29 cellular contexts compared by ENCODE assay signal in the genomic region with DNA sequence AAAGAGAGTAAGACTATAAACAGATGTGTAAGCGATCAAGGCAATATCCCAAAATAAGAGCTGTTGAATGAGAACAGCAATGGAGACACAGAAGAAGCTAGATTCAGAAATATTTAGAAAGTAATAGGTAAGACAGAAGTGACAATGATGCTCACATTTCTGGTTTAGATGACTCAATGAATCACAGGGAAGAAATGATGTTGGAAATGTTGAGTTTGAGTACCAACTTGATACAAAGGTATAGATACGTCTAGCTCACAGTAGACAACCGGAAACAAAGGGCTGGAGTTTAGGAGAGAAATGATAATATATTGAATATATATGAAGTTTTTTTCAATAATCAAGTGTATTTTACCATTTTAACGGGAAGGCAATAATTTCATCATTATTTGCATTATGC.
"Had no signal": no experiment of that assay in that cellular context is flagged by ENCODE, and none has a peak within 500 bp of the region (broad histone marks: within the 10 kb centered on the region; RNA-seq: fewer than 3 reads in every experiment).

No MANE protein-coding gene starts in this region.

- H3K4me3 ChIP-seq: ovary, prostate gland, skin epidermis, stomach, thyroid gland, upper lobe of left lung had no signal

- H3K27me3 Mint-ChIP-seq: activated CD8-positive, alpha-beta memory T cell treated with anti-CD3 and anti-CD28 coated beads, Interleukin-2, amount 10 ng/mL, durations not matched to agents 7 days and 5 days; effector memory CD8-positive, alpha-beta T cell; naive thymus-derived CD4-positive, alpha-beta T cell had no signal

- H3K9me3 Mint-ChIP-seq: effector memory CD8-positive, alpha-beta T cell; naive thymus-derived CD4-positive, alpha-beta T cell; T-helper 1 cell treated with Interleukin-12 subunit alpha and Interleukin-12 subunit beta and Interleukin-4 antibody, amounts not matched to agents 30 μg/mL and 1 μg/mL, for 36 hours had no signal

- FAIRE-seq: astrocyte had no signal

- H3K27ac Mint-ChIP-seq: activated CD8-positive, alpha-beta memory T cell treated with anti-CD3 and anti-CD28 coated beads, Interleukin-2, amount 10 ng/mL, durations not matched to agents 7 days and 5 days; T-helper 1 cell treated with Interleukin-12 subunit alpha and Interleukin-12 subunit beta and Interleukin-4 antibody, amounts not matched to agents 30 μg/mL and 1 μg/mL, for 36 hours had no signal

- H3K4me3 Mint-ChIP-seq: activated CD8-positive, alpha-beta memory T cell treated with anti-CD3 and anti-CD28 coated beads, Interleukin-2, amount 10 ng/mL, durations not matched to agents 7 days and 5 days; effector memory CD8-positive, alpha-beta T cell; T-helper 1 cell treated with Interleukin-12 subunit alpha and Interleukin-12 subunit beta and Interleukin-4 antibody, amounts not matched to agents 30 μg/mL and 1 μg/mL, for 36 hours had no signal

- H3K36me3 ChIP-seq: brain microvascular endothelial cell, ovary, prostate gland, thyroid gland had no signal

- H3K27ac ChIP-seq: brain microvascular endothelial cell, ovary, prostate gland, skin epidermis, stomach, thyroid gland, upper lobe of left lung had no signal

- H3K27me3 ChIP-seq: brain microvascular endothelial cell, ovary, stomach, thyroid gland, upper lobe of left lung had no signal

- DNase-seq: activated CD4-positive, alpha-beta T cell treated with anti-CD3 and anti-CD28 coated beads for 4 hours; activated CD4-positive, alpha-beta T cell treated with anti-CD3 and anti-CD28 coated beads, Interleukin-2, amount 50 U/mL, for 48 hours; activated CD8-positive, alpha-beta memory T cell treated with anti-CD3 and anti-CD28 coated beads, Interleukin-2, amount 10 ng/mL, durations not matched to agents 7 days and 5 days; activated gamma-delta T cell treated with Interleukin-2 at 50 U/mL for 16 hours; amniotic stem cell; brain microvascular endothelial cell; cortex of kidney; effector memory CD8-positive, alpha-beta T cell; erythroblast; foreskin fibroblast; head of caudate nucleus; hippocampal formation; midbrain; naive thymus-derived CD4-positive, alpha-beta T cell; retina; SK-N-SH; stimulated activated CD4-positive, alpha-beta T cell treated with anti-CD3 and anti-CD28 coated beads, Interleukin-12 subunit alpha, Interleukin-12 subunit beta, amount 100 ng/mL, for 4 hours; stimulated activated CD4-positive, alpha-beta T cell treated with anti-CD3 and anti-CD28 coated beads, Interleukin-4, amount 100 ng/mL, for 1 hour; stomach; SW 1271; T1000; thyroid gland; upper lobe of left lung had no signal

- ATAC-seq: activated CD8-positive, alpha-beta memory T cell treated with anti-CD3 and anti-CD28 coated beads, Interleukin-2, amount 10 ng/mL, durations not matched to agents 7 days and 5 days; effector memory CD8-positive, alpha-beta T cell; naive thymus-derived CD4-positive, alpha-beta T cell; sciatic nerve had no signal

- H3K9me3 ChIP-seq: ovary, prostate gland, SK-N-SH, stomach, thyroid gland, upper lobe of left lung had no signal
